23 cellular contexts compared by ENCODE assay signal in genomic region chr3:50480471-50480870, GRCh38. TPM values are rescaled to one million over a fixed set of nuclear protein-coding genes. Genes with fewer than 3 reads are reported as not detected.
A peak's percentile ranks its signal among the peaks of the same experiment; 100 is the strongest.
DNase-seq lines count a peak whose midpoint lies in the region; ATAC-seq, FAIRE-seq and TF ChIP-seq lines count a peak whose summit lies in the region.
"Had no signal": no experiment of that assay in that cellular context is flagged by ENCODE, and none has a peak within 500 bp of the region (broad histone marks: within the 10 kb centered on the region; RNA-seq: fewer than 3 reads in every experiment).

No MANE protein-coding gene starts in this region.

- CTCF ChIA-PET in CD4-positive, alpha-beta T cell (lab: Charles Lee), result interaction anchor here (0.6 kb wide), 1 partner anchor 1461 kb away, joined by 3 read pairs; the partner anchor contains the start of gene RRP9
- CTCF ChIA-PET in T-cell (lab: Charles Lee), result no interaction called here
- CTCF ChIA-PET in naive thymus-derived CD4-positive, alpha-beta T cell (lab: Charles Lee), result no interaction called here

- DNase-seq in NCI-H82 (lab: John Stamatoyannopoulos, UW) (peak; percentile 12), NCI-H82 treated with DMSO at 0.1 percent for 48 hours (lab: John Stamatoyannopoulos, UW; ENCODE audit: unreplicated experiment) (no peak), T-cell (no peak), frontal cortex (ENCODE audit: low spot score in 2 of 2) (no peak)
- no peak for DNase-seq in CD4-positive, alpha-beta T cell
- DNase-seq in naive thymus-derived CD4-positive, alpha-beta T cell, result no peak
- DNase-seq in stimulated activated CD4-positive, alpha-beta T cell treated with anti-CD3 and anti-CD28 coated beads, Interleukin-4, amount 100 ng/mL, for 1 hour, result no peak
- DNase-seq: 8988T, DMS53, EL, GF-D8, MG63, NCI-H1092 treated with DMSO at 0.1 percent for 48 hours, NCI-H1436 treated with DMSO at 0.1 percent for 48 hours, NCI-H1930, NCI-H2227 treated with DMSO at 0.1 percent for 48 hours, NCI-H510A, NCI-H748 treated with DMSO at 0.1 percent for 48 hours, Peyer's patch, SJCRH30 had no signal

- no peaks in the 10 kb centered on the region for H3K27me3 ChIP-seq in CD4-positive, alpha-beta T cell (ENCODE audit: control insufficient read depth, insufficient read depth, low read length)
- no peaks in the 10 kb centered on the region for H3K27me3 ChIP-seq in naive thymus-derived CD4-positive, alpha-beta T cell (ENCODE audit: control insufficient read depth in 2 of 2, insufficient read depth in 2 of 2, low read length in 2 of 2)
- H3K27me3 ChIP-seq: BLaER1 treated with 17β-estradiol and CSF1 and Interleukin-3, amounts not matched to agents 10 nM and 100 nM; MG63; Peyer's patch had no signal

- POLR2A ChIA-PET in CD4-positive, alpha-beta T cell (lab: Charles Lee), result no interaction called here
- POLR2A ChIA-PET in T-cell (lab: Charles Lee), result interaction anchor here in 1 of 2 donors (0.6 kb wide), 2 partner anchors 13 to 151 kb away, joined by 9 to 10 read pairs; no protein-coding TSS in a partner anchor
- POLR2A ChIA-PET in naive thymus-derived CD4-positive, alpha-beta T cell (lab: Charles Lee), result no interaction called here

- H3K27me3 Mint-ChIP-seq in CD4-positive, alpha-beta T cell, result no peaks in the 10 kb centered on the region
- no peaks in the 10 kb centered on the region for H3K27me3 Mint-ChIP-seq in T-cell
- H3K27me3 Mint-ChIP-seq in naive thymus-derived CD4-positive, alpha-beta T cell, result no peaks in the 10 kb centered on the region

- no peak overlapping the region for H3K4me3 ChIP-seq in naive thymus-derived CD4-positive, alpha-beta T cell (ENCODE audit: low read length)
- H3K4me3 ChIP-seq: BLaER1 treated with 17β-estradiol and CSF1 and Interleukin-3, amounts not matched to agents 10 nM and 100 nM; MG63; Peyer's patch; SJCRH30 had no signal

- H3K36me3 Mint-ChIP-seq in CD4-positive, alpha-beta T cell (ENCODE audit: low read depth), result no peaks in the 10 kb centered on the region
- H3K36me3 Mint-ChIP-seq in T-cell, result no peaks in the 10 kb centered on the region
- H3K36me3 Mint-ChIP-seq in naive thymus-derived CD4-positive, alpha-beta T cell, result no peaks in the 10 kb centered on the region

- no peak overlapping the region for H3K27ac ChIP-seq in CD4-positive, alpha-beta T cell (ENCODE audit: low read depth, low read length)
- no peak overlapping the region for H3K27ac ChIP-seq in naive thymus-derived CD4-positive, alpha-beta T cell (ENCODE audit: low read depth, low read length)
- H3K27ac ChIP-seq: Peyer's patch, SJCRH30 had no signal

- TF ChIP-seq CTCF in CD4-positive, alpha-beta T cell (IDR thresholded peaks at IDR 0.05), result no peak

- intact Hi-C loops in CD4-positive, alpha-beta T cell (cut with DNase I, micrococcal nuclease), result no loop called here
- intact Hi-C loops in naive thymus-derived CD4-positive, alpha-beta T cell (cut with micrococcal nuclease), result no loop called here

- H3K4me1 Mint-ChIP-seq in CD4-positive, alpha-beta T cell (ENCODE audit: low read depth), result peaks cover 20% of the 10 kb centered on the region
- peaks cover 8 to 30% (median 20%) of the 10 kb centered on the region in 3 donors for H3K4me1 Mint-ChIP-seq in T-cell
- H3K4me1 Mint-ChIP-seq in naive thymus-derived CD4-positive, alpha-beta T cell, result peaks cover 0 to 29% (median 11%) of the 10 kb centered on the region in 7 donors

- no peak for FAIRE-seq in frontal cortex (lab: Jason Lieb, UNC)
- FAIRE-seq: D721Med had no signal

- no peak for ATAC-seq in CD4-positive, alpha-beta T cell (ENCODE audit: poor library complexity)
- no peak for ATAC-seq in T-cell (replicated peaks in 1 of 4)
- no peak for ATAC-seq in naive thymus-derived CD4-positive, alpha-beta T cell

- H3K4me3 Mint-ChIP-seq in CD4-positive, alpha-beta T cell, result no peak overlapping the region
- H3K4me3 Mint-ChIP-seq in T-cell, result no peak overlapping the region
- peak overlapping the region in 3 of 10 donors; percentile 23 to 49 (median 41) for H3K4me3 Mint-ChIP-seq in naive thymus-derived CD4-positive, alpha-beta T cell

- no peaks in the 10 kb centered on the region for H3K9me3 Mint-ChIP-seq in CD4-positive, alpha-beta T cell
- no peaks in the 10 kb centered on the region for H3K9me3 Mint-ChIP-seq in T-cell
- H3K9me3 Mint-ChIP-seq in naive thymus-derived CD4-positive, alpha-beta T cell, result no peaks in the 10 kb centered on the region

- H3K9me3 ChIP-seq in CD4-positive, alpha-beta T cell (ENCODE audit: control insufficient read depth, low read length), result no peaks in the 10 kb centered on the region
- no peaks in the 10 kb centered on the region for H3K9me3 ChIP-seq in naive thymus-derived CD4-positive, alpha-beta T cell (ENCODE audit: control insufficient read depth in 2 of 3, low read length in 3 of 3)
- H3K9me3 ChIP-seq: BLaER1 treated with 17β-estradiol and CSF1 and Interleukin-3, amounts not matched to agents 10 nM and 100 nM; MG63; Peyer's patch; SJCRH30 had no signal

- no peaks in the 10 kb centered on the region for H3K36me3 ChIP-seq in naive thymus-derived CD4-positive, alpha-beta T cell (ENCODE audit: control insufficient read depth in 2 of 3, insufficient read depth in 3 of 3, low read length in 3 of 3)
- H3K36me3 ChIP-seq: BLaER1 treated with 17β-estradiol and CSF1 and Interleukin-3, amounts not matched to agents 10 nM and 100 nM; MG63; Peyer's patch; SJCRH30 had no signal

- peak overlapping the region; percentile 49 for H3K27ac Mint-ChIP-seq in CD4-positive, alpha-beta T cell
- H3K27ac Mint-ChIP-seq in T-cell, result peak overlapping the region; percentile 49 to 69
- H3K27ac Mint-ChIP-seq in naive thymus-derived CD4-positive, alpha-beta T cell, result peak overlapping the region in 7 of 9 donors; percentile 38 to 76 (median 59)

- H3K4me1 ChIP-seq in naive thymus-derived CD4-positive, alpha-beta T cell (ENCODE audit: control insufficient read depth in 2 of 2, insufficient read depth in 2 of 2, low read length in 2 of 2), result peaks cover 9% of the 10 kb centered on the region in 2 donors
- H3K4me1 ChIP-seq: Peyer's patch, SJCRH30 had no signal

RNA-seq across cellular contexts. Expression of gene CACNA2D2, which starts 23.0 kb away (rescaled TPM):
- 1 to 10 TPM; 2.5 to 3.8 TPM for total RNA-seq in CD4-positive, alpha-beta T cell
- total RNA-seq in T-cell (1 to 10 TPM; 2.6 to 8.9 (median 4.1) TPM), frontal cortex (2.4 TPM)
- total RNA-seq in naive thymus-derived CD4-positive, alpha-beta T cell, result 1 to 10 TPM in 4 of 5 experiments, under 1 TPM in 1; 0.97 to 6.2 (median 2.5) TPM
- under 1 TPM; 0.32 to 0.38 TPM for polyA plus RNA-seq in naive thymus-derived CD4-positive, alpha-beta T cell
- total RNA-seq: LHCN-M2, SJCRH30 had no signal
